Comparison of ENCODE assay signal across 20 cellular contexts in genomic region chr17:46995841-46996571, GRCh38. TPM values are rescaled to one million over a fixed set of nuclear protein-coding genes. Genes with fewer than 3 reads are reported as not detected.
A peak's percentile ranks its signal among the peaks of the same experiment; 100 is the strongest.
DNase-seq lines count a peak whose midpoint lies in the region; ATAC-seq, FAIRE-seq and TF ChIP-seq lines count a peak whose summit lies in the region.
"Had no signal": no experiment of that assay in that cellular context is flagged by ENCODE, and none has a peak within 500 bp of the region (broad histone marks: within the 10 kb centered on the region; RNA-seq: fewer than 3 reads in every experiment).

No MANE protein-coding gene starts in this region.

- H3K4me1 ChIP-seq in K562 (replicated peaks in 1 of 2; ENCODE audit: control insufficient read depth in 2 of 2, insufficient read depth in 2 of 2, low read length in 2 of 2) (no peaks in the 10 kb centered on the region; a peak in 1 of 5 replicates), PC-9 (replicated peaks; ENCODE audit: insufficient read depth) (no peaks in the 10 kb centered on the region)
- H3K4me1 ChIP-seq: BE2C, body of pancreas, Peyer's patch had no signal

- H3K79me2 ChIP-seq in K562 (ENCODE audit: control insufficient read depth, insufficient read depth, low read length) = no peaks in the 10 kb centered on the region
- no peaks in the 10 kb centered on the region for H3K79me2 ChIP-seq in PC-9 (ENCODE audit: low read depth)

- no peaks in the 10 kb centered on the region for H3K9me2 ChIP-seq in PC-9 (ENCODE audit: insufficient read depth)

- TF ChIP-seq CTCF in K562 (IDR thresholded peaks at IDR 0.05 in 2 of 3, conservative IDR thresholded peaks at IDR 0.05 in 1 of 3; ENCODE audit: insufficient read depth in 2 of 3, low read depth in 1 of 3, low read length in 3 of 3) (no peak), PC-9 (conservative IDR thresholded peaks at IDR 0.05) (no peak)

- POLR2A ChIA-PET in K562 (lab: Yijun Ruan, JAX) (no interaction called here), PC-9 (lab: Charles Lee; ENCODE audit: unreplicated experiment) (no interaction called here)

- CTCF ChIA-PET in K562 (lab: Yijun Ruan, JAX; ENCODE audit: low intra/inter-chr PET ratio) = no interaction called here
- CTCF ChIA-PET in PC-9 (lab: Charles Lee) = no interaction called here

- TF ChIP-seq POLR2A in K562 (conservative IDR thresholded peaks at IDR 0.05) = no peak

- in situ Hi-C loops in K562 (cut with MboI) = loop anchor here (25.0 kb wide), 1 partner anchor 616 kb away; no protein-coding TSS in a partner anchor

- H3K36me3 ChIP-seq in K562 (ENCODE audit: control insufficient read depth, insufficient read depth, low read length) (no peaks in the 10 kb centered on the region), PC-9 (ENCODE audit: low read depth) (no peaks in the 10 kb centered on the region)
- H3K36me3 ChIP-seq: BE2C, neutrophil, Peyer's patch had no signal

- intact Hi-C loops in K562 (cut with micrococcal nuclease) = no loop called here
- intact Hi-C loops in PC-9 (cut with micrococcal nuclease; ENCODE audit: unreplicated experiment) = no loop called here

- 23% methylated on average over 4 of the region's 4 CpGs for WGBS in K562 (ENCODE audit: insufficient coverage, low coverage, missing lambda C conversion rate)

- BruUV-seq in K562 (replicated peaks; lab: Mats Ljungman, UMichigan) (no TSS peak), PC-9 (replicated peaks; lab: Mats Ljungman, UMichigan) (no TSS peak)

- H3K4me3 ChIP-seq in K562 (no peak overlapping the region), PC-9 (no peak overlapping the region)
- H3K4me3 ChIP-seq: body of pancreas, Peyer's patch had no signal

- H2AFZ ChIP-seq in K562 (ENCODE audit: low read depth, low read length) (no peak overlapping the region), PC-9 (no peak overlapping the region)

- H3F3A ChIP-seq in PC-9 (ENCODE audit: insufficient read depth, low read depth) = no peaks in the 10 kb centered on the region; the same call in 1 of the 2 replicates

- ATAC-seq in K562 = no peak
- no peak for ATAC-seq in HG02610 (IDR thresholded peaks at IDR 0.05; ENCODE audit: unreplicated experiment)
- ATAC-seq: body of pancreas had no signal

- DNase-seq in Daoy (ENCODE audit: low read depth) (peak; percentile 46), HS-5 (ENCODE audit: low read depth) (peak; percentile 50), K562 (ENCODE audit: extremely low read depth in 1 of 4, low spot score in 3 of 4) (no peak), iris pigment epithelial cell (ENCODE audit: low read depth) (peak; percentile 25), SHP77 treated with DMSO at 0.1 percent for 48 hours (lab: John Stamatoyannopoulos, UW) (no peak), PC-9 (no peak), Kasumi-1 (lab: John Stamatoyannopoulos, UW) (no peak)
- DNase-seq: activated gamma-delta T cell treated with Interleukin-2 at 50 U/mL for 16 hours; BE2C; body of pancreas; immature natural killer cell; mesendoderm; MM.1S; NCI-H2029 treated with DMSO at 0.1 percent for 48 hours; Peyer's patch; stimulated activated naive CD4-positive, alpha-beta T cell had no signal

- H3K27me3 ChIP-seq in K562 (ENCODE audit: control insufficient read depth in 2 of 2, insufficient read depth in 2 of 2, low read length in 2 of 2) (no peaks in the 10 kb centered on the region; a peak in 1 of 5 replicates), PC-9 (ENCODE audit: insufficient read depth, low read depth) (no peaks in the 10 kb centered on the region)
- H3K27me3 ChIP-seq: BE2C, body of pancreas, neutrophil, Peyer's patch had no signal

- FAIRE-seq in K562 (lab: Jason Lieb, UNC) = no peak

- no peak overlapping the region for H3K27ac ChIP-seq in K562 (ENCODE audit: extremely low read depth, low read depth, low read length)
- no peak overlapping the region for H3K27ac ChIP-seq in PC-9
- H3K27ac ChIP-seq: body of pancreas, neutrophil, Peyer's patch had no signal

- no peak for TF ChIP-seq RAD21 in K562 (CRISPR knock-in tag; conservative IDR thresholded peaks at IDR 0.05 in 1 of 2, IDR thresholded peaks at IDR 0.05 in 1 of 2)

- H3K9me3 ChIP-seq in K562 (replicated peaks; ENCODE audit: control insufficient read depth, insufficient read depth, low read depth, low read length) (no peaks in the 10 kb centered on the region), PC-9 (ENCODE audit: insufficient read depth, low read depth) (no peaks in the 10 kb centered on the region)
- H3K9me3 ChIP-seq: BE2C, body of pancreas, neutrophil, Peyer's patch had no signal

- no peak overlapping the region for H3K4me2 ChIP-seq in K562 (ENCODE audit: insufficient read depth, low read length)
- H3K4me2 ChIP-seq in PC-9 = no peak overlapping the region

- H4K20me1 ChIP-seq in K562 (replicated peaks; ENCODE audit: control insufficient read depth, insufficient read depth, low read length) (no peaks in the 10 kb centered on the region), PC-9 (ENCODE audit: insufficient read depth) (no peaks in the 10 kb centered on the region)

- H3K9ac ChIP-seq in K562 (ENCODE audit: insufficient read depth in 1 of 2, low read depth in 2 of 2, low read length in 2 of 2) = 0 out of 4 replicates have a peak overlapping the region, but pooled peaks of 1 of the 2 experiments have one; percentile 12

- no peaks in the 10 kb centered on the region for H3K9me1 ChIP-seq in K562 (ENCODE audit: control insufficient read depth, insufficient read depth, low read length)

- no peak for TF ChIP-seq EP300 in K562 (IDR thresholded peaks at IDR 0.05; ENCODE audit: low read length)

TF ChIP-seq in K562, 482 proteins besides CTCF, POLR2A, EP300 and RAD21:
- TF ChIP-seq NFIC (IDR thresholded peaks at IDR 0.05) = peak; percentile 62
- TF ChIP-seq ZNF232 (CRISPR knock-in tag; IDR thresholded peaks at IDR 0.05) = no peak
- no peak for TF ChIP-seq KAT7 (CRISPR knock-in tag; IDR thresholded peaks at IDR 0.05; ENCODE audit: borderline replicate concordance)
TF ChIP-seq in K562: peak in this region for 1.

RNA-seq across cellular contexts. Expression of gene RPRML, which starts 17.0 kb away (rescaled TPM):
- 0.27 and 0.29 TPM in 2 replicates for total RNA-seq in Daoy (2014; rRNA removed; shearing (Covaris generic))
- total RNA-seq in K562 (2011; cell fraction: chromatin; rRNA removed; ENCODE audit: low replicate concordance) = not detected in 2 replicates
- total RNA-seq in K562 (2011; cell fraction: nucleolus; rRNA removed) = not detected in 2 replicates
- not detected in 2 replicates for total RNA-seq in K562 (2011; cell fraction: nucleoplasm; rRNA removed)
- total RNA-seq in K562 (2014; rRNA removed) (not detected in 2 replicates), K562 (2014; rRNA removed; fragmentation: Illumina TruSeq; extraction: Trizol) (not detected in 2 replicates), K562 (2015; rRNA removed; fragmentation: Illumina TruSeq; extraction: Trizol) (not detected in 2 replicates), K562 (2021) (0.16 TPM in 1 of 2 replicates, not detected in the other), PC-9 (2021) (not detected in 2 replicates)
- polyA plus RNA-seq in K562 (2011; rRNA removed) (not detected in 2 replicates), K562 (2014; fragmentation: Illumina TruSeq; extraction: Trizol) (not detected in 2 replicates), K562 (2014; fragmentation: Nextera tagmentation; extraction: Ambion mirVana) (not detected), K562 (2014; rRNA removed) (0.20 TPM in 1 of 2 replicates, not detected in the other)
- 0.06 TPM in 1 of 2 replicates, not detected in the other for polyA plus RNA-seq in K562 (2011; cell fraction: cytosol; rRNA removed)
- polyA plus RNA-seq in K562 (2011; cell fraction: nucleus; rRNA removed) = not detected in 2 replicates
- polyA plus RNA-seq in K562 (2012) = not detected in 2 replicates
- not detected in 2 replicates for polyA minus RNA-seq in K562 (2011; rRNA and poly(A)+ RNA removed)
- not detected in 2 replicates for polyA minus RNA-seq in K562 (2011; cell fraction: cytosol; rRNA and poly(A)+ RNA removed)
- not detected in 2 replicates for polyA minus RNA-seq in K562 (2011; cell fraction: nucleus; rRNA and poly(A)+ RNA removed)
- total RNA-seq: T-helper 1 cell treated with Interleukin-12 subunit alpha and Interleukin-12 subunit beta and Interleukin-4 antibody, amounts not matched to agents 30 ng/mL and 1 ng/mL, for 36 hours; urinary bladder had no signal
- polyA plus RNA-seq: immature natural killer cell, urinary bladder had no signal

Comparison
In these comparisons a context has a peak if more than half of its experiments do, and no peak if none do; other contexts are left out.
1. DNase-seq: peak in Daoy (single experiment), HS-5 (single experiment) and iris pigment epithelial cell (single experiment); none in K562 (0 of 4), SHP77 treated with DMSO at 0.1 percent for 48 hours (single experiment), PC-9 (0 of 2) and Kasumi-1 (0 of 2).